Comparison of ENCODE assay signal across 29 cellular contexts in the genomic region with DNA sequence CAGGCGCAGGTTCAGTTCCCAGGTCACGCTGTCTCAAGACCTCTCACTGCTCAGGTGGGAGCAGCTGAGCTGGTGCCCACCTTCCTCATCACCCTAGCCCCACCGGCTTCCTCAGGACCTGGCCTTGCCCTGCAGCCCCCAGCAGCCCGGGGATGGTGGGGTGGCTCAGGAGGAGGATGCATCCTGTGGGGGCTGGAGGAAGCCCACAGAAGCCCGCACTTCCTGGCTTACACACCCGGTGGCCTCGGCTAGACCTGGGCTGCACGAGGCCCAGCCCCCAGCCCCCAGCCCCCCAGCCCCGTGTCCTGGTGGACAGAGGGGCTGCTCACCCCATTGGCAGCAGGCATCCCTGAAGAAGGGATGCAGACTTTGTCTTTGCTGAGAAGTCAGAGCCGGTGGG. TPM values are rescaled to one million over a fixed set of nuclear protein-coding genes. Genes with fewer than 3 reads are reported as not detected.
"Had no signal": no experiment of that assay in that cellular context is flagged by ENCODE, and none has a peak within 500 bp of the region (broad histone marks: within the 10 kb centered on the region; RNA-seq: fewer than 3 reads in every experiment).

No MANE protein-coding gene starts in this region.

- H3K27me3 ChIP-seq: Peyer's patch had no signal

- H3K4me1 Mint-ChIP-seq: activated CD4-positive, alpha-beta T cell treated with anti-CD3 and anti-CD28 coated beads for 36 hours; activated naive CD4-positive, alpha-beta T cell treated with anti-CD3 and anti-CD28 coated beads, Interleukin-2, amount 50 U/mL, for 24 hours; activated T-helper 17 cell treated with anti-CD3 and anti-CD28 coated beads, Interleukin-2, amount 50 U/mL, for 72 hours had no signal

- H3K4me3 ChIP-seq: Peyer's patch had no signal

- H3K36me3 Mint-ChIP-seq: activated CD4-positive, alpha-beta memory T cell treated with anti-CD3 and anti-CD28 coated beads for 36 hours; activated naive CD4-positive, alpha-beta T cell treated with anti-CD3 and anti-CD28 coated beads, Interleukin-2, amount 50 U/mL, for 24 hours; brain had no signal

- DNase-seq: activated CD4-positive, alpha-beta memory T cell treated with anti-CD3 and anti-CD28 coated beads for 36 hours; activated CD4-positive, alpha-beta T cell treated with anti-CD3 and anti-CD28 coated beads for 36 hours; activated CD4-positive, alpha-beta T cell treated with anti-CD3 and anti-CD28 coated beads, Interleukin-2, amount 10 ng/mL, durations not matched to agents 7 days and 5 days; activated effector memory CD4-positive, alpha-beta T cell treated with anti-CD3 and anti-CD28 coated beads, Interleukin-2, amount 50 U/mL, for 16 hours; activated naive CD4-positive, alpha-beta T cell; activated naive CD8-positive, alpha-beta T cell treated with anti-CD3 and anti-CD28 coated beads, Interleukin-2, amount 50 U/mL, for 24 hours; activated T-cell treated with anti-CD3 and anti-CD28 coated beads, Interleukin-2, amount 50 U/mL, for 1 hour; activated T-cell treated with anti-CD3 and anti-CD28 coated beads, Interleukin-2, amount 50 U/mL, for 72 hours; cerebellar nuclear complex; NCI-H1105; NCI-H1436; NCI-H1694; NCI-H1930; NCI-H2081 treated with DMSO at 0.1 percent for 48 hours; NCI-H226; NCI-H446 treated with DMSO at 0.1 percent for 48 hours; NCI-H524 treated with DMSO at 0.1 percent for 48 hours; PC-3; Peyer's patch; RPMI8226; SIG-M5; T1000 had no signal

- H3K27me3 Mint-ChIP-seq: brain had no signal

- H3K4me3 Mint-ChIP-seq: activated CD4-positive, alpha-beta memory T cell treated with anti-CD3 and anti-CD28 coated beads for 36 hours; activated CD4-positive, alpha-beta T cell treated with anti-CD3 and anti-CD28 coated beads for 36 hours; activated CD4-positive, alpha-beta T cell treated with anti-CD3 and anti-CD28 coated beads, Interleukin-2, amount 10 ng/mL, durations not matched to agents 7 days and 5 days; activated naive CD4-positive, alpha-beta T cell treated with anti-CD3 and anti-CD28 coated beads, Interleukin-2, amount 50 U/mL, for 24 hours; activated naive CD8-positive, alpha-beta T cell treated with anti-CD3 and anti-CD28 coated beads, Interleukin-2, amount 50 U/mL, for 24 hours; activated T-cell treated with anti-CD3 and anti-CD28 coated beads, Interleukin-2, amount 50 U/mL, for 72 hours; activated T-helper 17 cell treated with anti-CD3 and anti-CD28 coated beads, Interleukin-2, amount 50 U/mL, for 72 hours had no signal

- H3K36me3 ChIP-seq: Peyer's patch had no signal

- H3K27ac ChIP-seq: KMS-11, Peyer's patch had no signal

- H3K9me3 ChIP-seq: Peyer's patch had no signal

- H3K27ac Mint-ChIP-seq: activated CD4-positive, alpha-beta memory T cell treated with anti-CD3 and anti-CD28 coated beads for 36 hours; activated CD4-positive, alpha-beta T cell treated with anti-CD3 and anti-CD28 coated beads for 36 hours; activated CD4-positive, alpha-beta T cell treated with anti-CD3 and anti-CD28 coated beads, Interleukin-2, amount 10 ng/mL, durations not matched to agents 7 days and 5 days; activated naive CD4-positive, alpha-beta T cell treated with anti-CD3 and anti-CD28 coated beads, Interleukin-2, amount 50 U/mL, for 24 hours; activated naive CD8-positive, alpha-beta T cell treated with anti-CD3 and anti-CD28 coated beads, Interleukin-2, amount 50 U/mL, for 24 hours; activated T-cell treated with anti-CD3 and anti-CD28 coated beads, Interleukin-2, amount 50 U/mL, for 72 hours; activated T-helper 17 cell treated with anti-CD3 and anti-CD28 coated beads, Interleukin-2, amount 50 U/mL, for 72 hours had no signal

- H3K9me3 Mint-ChIP-seq: activated CD4-positive, alpha-beta memory T cell treated with anti-CD3 and anti-CD28 coated beads for 36 hours; activated CD4-positive, alpha-beta T cell treated with anti-CD3 and anti-CD28 coated beads, Interleukin-2, amount 10 ng/mL, durations not matched to agents 7 days and 5 days; activated naive CD4-positive, alpha-beta T cell treated with anti-CD3 and anti-CD28 coated beads, Interleukin-2, amount 50 U/mL, for 24 hours; activated naive CD8-positive, alpha-beta T cell treated with anti-CD3 and anti-CD28 coated beads, Interleukin-2, amount 50 U/mL, for 24 hours; activated T-cell treated with anti-CD3 and anti-CD28 coated beads, Interleukin-2, amount 50 U/mL, for 72 hours; activated T-helper 17 cell treated with anti-CD3 and anti-CD28 coated beads, Interleukin-2, amount 50 U/mL, for 72 hours; brain had no signal

- ATAC-seq: activated CD4-positive, alpha-beta T cell treated with anti-CD3 and anti-CD28 coated beads for 36 hours; activated CD4-positive, CD25-positive, alpha-beta regulatory T cell treated with anti-CD3 and anti-CD28 coated beads, Interleukin-2, amount 50 U/mL, for 24 hours; activated naive CD8-positive, alpha-beta T cell treated with anti-CD3 and anti-CD28 coated beads, Interleukin-2, amount 50 U/mL, for 24 hours; activated T-cell treated with anti-CD3 and anti-CD28 coated beads, Interleukin-2, amount 50 U/mL, for 72 hours; activated T-helper 17 cell treated with anti-CD3 and anti-CD28 coated beads, Interleukin-2, amount 50 U/mL, for 72 hours; PC-3; Right ventricle myocardium inferior had no signal

- H3K4me2 ChIP-seq: KMS-11 had no signal

RNA-seq across cellular contexts. Expression of gene BAHCC1, which starts 43.4 kb away (rescaled TPM):
- total RNA-seq: activated CD4-positive, alpha-beta T cell treated with anti-CD3 and anti-CD28 coated beads, Interleukin-2, amount 10 ng/mL, durations not matched to agents 7 days and 5 days; activated CD8-positive, alpha-beta memory T cell treated with anti-CD3 and anti-CD28 coated beads for 36 hours had no signal
